Comparison of ENCODE assay signal across 11 cellular contexts in the genomic region with DNA sequence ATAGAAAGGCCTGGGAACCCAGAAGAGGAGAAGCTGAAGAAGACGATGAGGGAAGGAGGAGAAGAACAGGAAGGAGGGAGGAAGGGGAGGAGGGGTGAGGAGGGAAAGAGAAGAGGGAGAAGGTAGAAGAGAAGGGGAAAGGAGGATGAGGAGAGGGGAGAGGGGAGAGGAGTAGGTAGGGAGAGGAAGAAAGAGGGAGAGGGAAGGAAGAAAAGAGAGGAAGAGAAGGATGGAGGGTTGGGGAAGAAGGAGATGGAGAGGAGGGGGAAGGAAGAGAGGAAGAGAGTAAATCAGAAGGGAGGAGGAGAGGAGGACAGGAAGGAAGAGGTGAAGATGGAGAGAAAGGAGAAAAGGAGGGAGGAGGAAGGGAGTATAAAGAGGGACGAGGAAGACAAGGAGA.
"Had no signal": no experiment of that assay in that cellular context is flagged by ENCODE, and none has a peak within 500 bp of the region (broad histone marks: within the 10 kb centered on the region; RNA-seq: fewer than 3 reads in every experiment).

No MANE protein-coding gene starts in this region.

- H3K4me1 ChIP-seq: HAP-1 had no signal

- H2AFZ ChIP-seq: GM23248, GM23338 had no signal

- H3K4me2 ChIP-seq: GM23338 had no signal

- H3K36me3 ChIP-seq: HAP-1 had no signal

- H3K4me3 ChIP-seq: GM23248, GM23338, HAP-1 had no signal

- FAIRE-seq: H1, H54 had no signal

- ATAC-seq: GM23338, HCT116 had no signal

- DNase-seq: GM23248, GOT3, H7, H9, HCEC 1CT, HFFc6 had no signal

- H3K9ac ChIP-seq: GM23248 had no signal

- H3K27ac ChIP-seq: GM23248 had no signal

- H3K9me3 ChIP-seq: HAP-1 had no signal
